28 cellular contexts compared by ENCODE assay signal in genomic region chr9:125699870-125700269, GRCh38.
"Had no signal": no experiment of that assay in that cellular context is flagged by ENCODE, and none has a peak within 500 bp of the region (broad histone marks: within the 10 kb centered on the region; RNA-seq: fewer than 3 reads in every experiment).

No MANE protein-coding gene starts in this region.

- ATAC-seq: activated CD8-positive, alpha-beta T cell treated with anti-CD3 and anti-CD28 coated beads, Interleukin-2, amount 10 ng/mL, durations not matched to agents 7 days and 5 days had no signal

- H3K27ac Mint-ChIP-seq: activated CD4-positive, alpha-beta T cell treated with anti-CD3 and anti-CD28 coated beads, Interleukin-2, amount 10 ng/mL, durations not matched to agents 7 days and 5 days; activated CD8-positive, alpha-beta T cell treated with anti-CD3 and anti-CD28 coated beads, Interleukin-2, amount 10 ng/mL, durations not matched to agents 7 days and 5 days; activated naive CD4-positive, alpha-beta T cell treated with anti-CD3 and anti-CD28 coated beads, Interleukin-2, amount 50 U/mL, for 24 hours had no signal

- H3K27me3 Mint-ChIP-seq: activated CD4-positive, alpha-beta T cell treated with anti-CD3 and anti-CD28 coated beads, Interleukin-2, amount 10 ng/mL, durations not matched to agents 7 days and 5 days; activated naive CD4-positive, alpha-beta T cell treated with anti-CD3 and anti-CD28 coated beads, Interleukin-2, amount 50 U/mL, for 24 hours; activated T-cell treated with anti-CD3 and anti-CD28 coated beads, Interleukin-2, amount 50 U/mL, for 24 hours; brain had no signal

- H3K27ac ChIP-seq: VCaP had no signal

- H3K4me3 Mint-ChIP-seq: activated CD4-positive, alpha-beta T cell treated with anti-CD3 and anti-CD28 coated beads, Interleukin-2, amount 10 ng/mL, durations not matched to agents 7 days and 5 days; activated CD8-positive, alpha-beta T cell treated with anti-CD3 and anti-CD28 coated beads, Interleukin-2, amount 10 ng/mL, durations not matched to agents 7 days and 5 days; activated naive CD4-positive, alpha-beta T cell treated with anti-CD3 and anti-CD28 coated beads, Interleukin-2, amount 50 U/mL, for 24 hours; brain had no signal

- H3K9me3 Mint-ChIP-seq: activated CD4-positive, alpha-beta T cell treated with anti-CD3 and anti-CD28 coated beads, Interleukin-2, amount 10 ng/mL, durations not matched to agents 7 days and 5 days; activated naive CD4-positive, alpha-beta T cell treated with anti-CD3 and anti-CD28 coated beads, Interleukin-2, amount 50 U/mL, for 24 hours; activated T-cell treated with anti-CD3 and anti-CD28 coated beads, Interleukin-2, amount 50 U/mL, for 24 hours; activated T-helper 2 cell treated with anti-CD3 and anti-CD28 coated beads, Interferon-gamma antibody, Interleukin-2, Interleukin-4, amounts not matched to agents 10 μg/mL and 5 μg/mL and 100 μg/mL, durations not matched to agents 14 hours and 24 hours and 36 hours; brain had no signal

- FAIRE-seq: bronchial epithelial cell had no signal

- DNase-seq: activated CD4-positive, alpha-beta T cell treated with anti-CD3 and anti-CD28 coated beads, Interleukin-2, amount 10 ng/mL, durations not matched to agents 7 days and 5 days; activated CD4-positive, alpha-beta T cell treated with anti-CD3 and anti-CD28 coated beads, Interleukin-2, amount 50 U/mL, for 48 hours; activated CD8-positive, alpha-beta T cell treated with anti-CD3 and anti-CD28 coated beads, Interleukin-2, amount 10 ng/mL, durations not matched to agents 7 days and 5 days; activated gamma-delta T cell; activated naive CD4-positive, alpha-beta T cell treated with Interleukin-2 at 50 U/mL for 16 hours; activated T-cell treated with anti-CD3 and anti-CD28 coated beads, Interleukin-2, amount 50 U/mL, for 24 hours; anterior cingulate cortex; caudate nucleus; cerebellar nuclear complex; NCI-H1105; NCI-H1417 treated with DMSO at 0.1 percent for 48 hours; NCI-H1930; NCI-H2081 treated with DMSO at 0.1 percent for 48 hours; NCI-H226; NCI-H446 treated with DMSO at 0.1 percent for 48 hours; NCI-H526; NCI-H748 treated with DMSO at 0.1 percent for 48 hours; NK-92 treated with Interleukin-12 subunit alpha and Interleukin-12 subunit beta, amount 100 ng/mL, for 24 hours; Right ventricle myocardium superior; SW 1271; T-helper 1 cell; T-helper 2 cell; T-helper 9 cell had no signal
